1 cellular context compared by ENCODE assay signal in genomic region chr6:95743591-95743990, GRCh38.
TF ChIP-seq lines count a peak whose summit lies in the region.

No MANE protein-coding gene starts in this region.

TF ChIP-seq in GM23338, 12 proteins besides CTCF, POLR2A, EP300 and RAD21 (continued from another document):
- TF ChIP-seq REST (IDR thresholded peaks at IDR 0.05; ENCODE audit: unreplicated experiment) (no peak), POLR2AphosphoS5 (IDR thresholded peaks at IDR 0.05; ENCODE audit: low read depth) (no peak), ZNF331 (CRISPR knock-in tag; IDR thresholded peaks at IDR 0.05; ENCODE audit: low read depth) (no peak), EZH2phosphoT487 (IDR thresholded peaks at IDR 0.05; ENCODE audit: unreplicated experiment) (no peak), ZNF114 (CRISPR knock-in tag; IDR thresholded peaks at IDR 0.05) (no peak), EZH2 (IDR thresholded peaks at IDR 0.05; ENCODE audit: low read depth, unreplicated experiment) (no peak), NANOG (IDR thresholded peaks at IDR 0.05; ENCODE audit: borderline replicate concordance) (no peak), JUNB (IDR thresholded peaks at IDR 0.05; ENCODE audit: unreplicated experiment) (no peak)
- TF ChIP-seq, protein P1, sequence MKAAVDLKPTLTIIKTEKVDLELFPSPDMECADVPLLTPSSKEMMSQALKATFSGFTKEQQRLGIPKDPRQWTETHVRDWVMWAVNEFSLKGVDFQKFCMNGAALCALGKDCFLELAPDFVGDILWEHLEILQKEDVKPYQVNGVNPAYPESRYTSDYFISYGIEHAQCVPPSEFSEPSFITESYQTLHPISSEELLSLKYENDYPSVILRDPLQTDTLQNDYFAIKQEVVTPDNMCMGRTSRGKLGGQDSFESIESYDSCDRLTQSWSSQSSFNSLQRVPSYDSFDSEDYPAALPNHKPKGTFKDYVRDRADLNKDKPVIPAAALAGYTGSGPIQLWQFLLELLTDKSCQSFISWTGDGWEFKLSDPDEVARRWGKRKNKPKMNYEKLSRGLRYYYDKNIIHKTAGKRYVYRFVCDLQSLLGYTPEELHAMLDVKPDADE (IDR thresholded peaks at IDR 0.05): no peak
